ENCODE assay signal across 1 cellular context in the genomic region with DNA sequence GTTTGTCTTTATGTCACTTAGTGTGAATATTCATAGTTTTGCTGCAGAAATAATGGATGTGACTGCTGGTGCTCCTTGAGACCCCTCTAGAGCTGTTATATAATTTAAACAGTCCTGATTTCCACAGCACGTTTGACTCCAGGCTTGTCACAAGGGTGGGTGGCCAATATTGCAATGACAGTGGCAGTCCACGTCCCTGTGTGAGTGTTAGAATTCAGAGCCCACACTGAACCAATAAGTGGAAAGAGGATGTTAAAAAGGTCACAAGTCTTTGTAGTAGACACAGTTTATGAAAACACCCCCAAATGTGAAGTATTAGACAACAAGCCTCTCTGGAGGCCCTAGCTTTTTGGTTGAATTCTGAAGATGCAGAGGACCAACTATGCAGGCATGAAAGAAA.
TF ChIP-seq lines count a peak whose summit lies in the region.

No MANE protein-coding gene starts in this region.

TF ChIP-seq in SK-N-SH, 30 proteins besides CTCF, POLR2A, EP300 and RAD21 (continued from another document):
- TF ChIP-seq, protein P1, sequence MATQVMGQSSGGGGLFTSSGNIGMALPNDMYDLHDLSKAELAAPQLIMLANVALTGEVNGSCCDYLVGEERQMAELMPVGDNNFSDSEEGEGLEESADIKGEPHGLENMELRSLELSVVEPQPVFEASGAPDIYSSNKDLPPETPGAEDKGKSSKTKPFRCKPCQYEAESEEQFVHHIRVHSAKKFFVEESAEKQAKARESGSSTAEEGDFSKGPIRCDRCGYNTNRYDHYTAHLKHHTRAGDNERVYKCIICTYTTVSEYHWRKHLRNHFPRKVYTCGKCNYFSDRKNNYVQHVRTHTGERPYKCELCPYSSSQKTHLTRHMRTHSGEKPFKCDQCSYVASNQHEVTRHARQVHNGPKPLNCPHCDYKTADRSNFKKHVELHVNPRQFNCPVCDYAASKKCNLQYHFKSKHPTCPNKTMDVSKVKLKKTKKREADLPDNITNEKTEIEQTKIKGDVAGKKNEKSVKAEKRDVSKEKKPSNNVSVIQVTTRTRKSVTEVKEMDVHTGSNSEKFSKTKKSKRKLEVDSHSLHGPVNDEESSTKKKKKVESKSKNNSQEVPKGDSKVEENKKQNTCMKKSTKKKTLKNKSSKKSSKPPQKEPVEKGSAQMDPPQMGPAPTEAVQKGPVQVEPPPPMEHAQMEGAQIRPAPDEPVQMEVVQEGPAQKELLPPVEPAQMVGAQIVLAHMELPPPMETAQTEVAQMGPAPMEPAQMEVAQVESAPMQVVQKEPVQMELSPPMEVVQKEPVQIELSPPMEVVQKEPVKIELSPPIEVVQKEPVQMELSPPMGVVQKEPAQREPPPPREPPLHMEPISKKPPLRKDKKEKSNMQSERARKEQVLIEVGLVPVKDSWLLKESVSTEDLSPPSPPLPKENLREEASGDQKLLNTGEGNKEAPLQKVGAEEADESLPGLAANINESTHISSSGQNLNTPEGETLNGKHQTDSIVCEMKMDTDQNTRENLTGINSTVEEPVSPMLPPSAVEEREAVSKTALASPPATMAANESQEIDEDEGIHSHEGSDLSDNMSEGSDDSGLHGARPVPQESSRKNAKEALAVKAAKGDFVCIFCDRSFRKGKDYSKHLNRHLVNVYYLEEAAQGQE (IDR thresholded peaks at IDR 0.05; ENCODE audit: low read depth, low read length) = no peak
- TF ChIP-seq CHD2 (IDR thresholded peaks at IDR 0.05; ENCODE audit: low read length, partially characterized antibody) (no peak), SMC3 (IDR thresholded peaks at IDR 0.05; ENCODE audit: low read depth, low read length) (no peak), MEF2A (IDR thresholded peaks at IDR 0.05; ENCODE audit: borderline replicate concordance, low read depth) (no peak), TAF1 (IDR thresholded peaks at IDR 0.05; ENCODE audit: borderline replicate concordance, low read depth, low read length) (no peak), RXRA (IDR thresholded peaks at IDR 0.05; ENCODE audit: borderline replicate concordance, low read depth) (no peak), TEAD4 (IDR thresholded peaks at IDR 0.05; ENCODE audit: borderline replicate concordance, insufficient read depth) (no peak), RFX5 (IDR thresholded peaks at IDR 0.05; ENCODE audit: low read length) (no peak), RCOR1 (IDR thresholded peaks at IDR 0.05; ENCODE audit: low read length) (no peak), NRF1 (IDR thresholded peaks at IDR 0.05; ENCODE audit: low read depth, low read length) (no peak), TCF12 (IDR thresholded peaks at IDR 0.05) (no peak), EZH2phosphoT487 (IDR thresholded peaks at IDR 0.05; ENCODE audit: borderline replicate concordance, low read depth) (no peak)
- TF ChIP-seq, protein P2, sequence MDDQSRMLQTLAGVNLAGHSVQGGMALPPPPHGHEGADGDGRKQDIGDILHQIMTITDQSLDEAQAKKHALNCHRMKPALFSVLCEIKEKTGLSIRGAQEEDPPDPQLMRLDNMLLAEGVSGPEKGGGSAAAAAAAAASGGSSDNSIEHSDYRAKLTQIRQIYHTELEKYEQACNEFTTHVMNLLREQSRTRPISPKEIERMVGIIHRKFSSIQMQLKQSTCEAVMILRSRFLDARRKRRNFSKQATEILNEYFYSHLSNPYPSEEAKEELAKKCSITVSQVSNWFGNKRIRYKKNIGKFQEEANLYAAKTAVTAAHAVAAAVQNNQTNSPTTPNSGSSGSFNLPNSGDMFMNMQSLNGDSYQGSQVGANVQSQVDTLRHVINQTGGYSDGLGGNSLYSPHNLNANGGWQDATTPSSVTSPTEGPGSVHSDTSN (IDR thresholded peaks at IDR 0.05) = no peak
- TF ChIP-seq, protein P3, sequence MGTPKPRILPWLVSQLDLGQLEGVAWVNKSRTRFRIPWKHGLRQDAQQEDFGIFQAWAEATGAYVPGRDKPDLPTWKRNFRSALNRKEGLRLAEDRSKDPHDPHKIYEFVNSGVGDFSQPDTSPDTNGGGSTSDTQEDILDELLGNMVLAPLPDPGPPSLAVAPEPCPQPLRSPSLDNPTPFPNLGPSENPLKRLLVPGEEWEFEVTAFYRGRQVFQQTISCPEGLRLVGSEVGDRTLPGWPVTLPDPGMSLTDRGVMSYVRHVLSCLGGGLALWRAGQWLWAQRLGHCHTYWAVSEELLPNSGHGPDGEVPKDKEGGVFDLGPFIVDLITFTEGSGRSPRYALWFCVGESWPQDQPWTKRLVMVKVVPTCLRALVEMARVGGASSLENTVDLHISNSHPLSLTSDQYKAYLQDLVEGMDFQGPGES (IDR thresholded peaks at IDR 0.05; ENCODE audit: low read depth, low read length) = no peak
